25 cellular contexts compared by ENCODE assay signal in genomic region chr1:246262281-246262680, GRCh38.
DNase-seq lines count a peak whose midpoint lies in the region; ATAC-seq, FAIRE-seq and TF ChIP-seq lines count a peak whose summit lies in the region.
"Had no signal": no experiment of that assay in that cellular context is flagged by ENCODE, and none has a peak within 500 bp of the region (broad histone marks: within the 10 kb centered on the region; RNA-seq: fewer than 3 reads in every experiment).

No MANE protein-coding gene starts in this region.

- H3K9me3 ChIP-seq in mammary epithelial cell (replicated peaks; ENCODE audit: insufficient read depth, low read length): peaks cover 2% of the 10 kb centered on the region
- peaks cover 4% of the 10 kb centered on the region for H3K9me3 ChIP-seq in hepatocyte (ENCODE audit: low read depth)

- WGBS in mammary epithelial cell (ENCODE audit: low coverage, missing lambda C conversion rate): 77% methylated on average over 6 of the region's 6 CpGs
- 80% methylated on average over 6 of the region's 6 CpGs for WGBS in hepatocyte (ENCODE audit: low lambda C conversion rate, missing lambda C conversion rate)

- no peaks in the 10 kb centered on the region for H4K20me1 ChIP-seq in mammary epithelial cell (ENCODE audit: insufficient read depth, low read length)
- H4K20me1 ChIP-seq in hepatocyte (ENCODE audit: insufficient read depth, poor library complexity, severe bottlenecking): no peaks in the 10 kb centered on the region

- H3K4me1 ChIP-seq in mammary epithelial cell (ENCODE audit: insufficient read depth, low read length) (no peaks in the 10 kb centered on the region), hepatocyte (ENCODE audit: insufficient read depth) (no peaks in the 10 kb centered on the region)

- H3K9me2 ChIP-seq in hepatocyte (replicated peaks; ENCODE audit: insufficient read depth): no peaks in the 10 kb centered on the region

- no peaks in the 10 kb centered on the region for H3K79me2 ChIP-seq in mammary epithelial cell (ENCODE audit: insufficient read depth, low read length)
- no peaks in the 10 kb centered on the region for H3K79me2 ChIP-seq in hepatocyte

- H2AFZ ChIP-seq in mammary epithelial cell (ENCODE audit: low read depth, low read length): no peak overlapping the region
- no peak overlapping the region for H2AFZ ChIP-seq in hepatocyte

- BruUV-seq in mammary epithelial cell (replicated peaks; lab: Mats Ljungman, UMichigan): no TSS peak
- BruUV-seq in MCF 10A (replicated peaks; lab: Mats Ljungman, UMichigan): no TSS peak

- H3K36me3 Mint-ChIP-seq in MCF 10A (ENCODE audit: insufficient read depth, unreplicated experiment): peaks cover 6% of the 10 kb centered on the region

- intact Hi-C loops in mammary epithelial cell (cut with micrococcal nuclease): no loop called here
- intact Hi-C loops in MCF 10A (cut with micrococcal nuclease): no loop called here

- H3K4me3 Mint-ChIP-seq in MCF 10A (ENCODE audit: unreplicated experiment): no peak overlapping the region

- H3K27ac ChIP-seq in mammary epithelial cell (ENCODE audit: insufficient read depth, low read depth, low read length) (no peak overlapping the region), hepatocyte (peak overlapping the region; percentile 15)

- POLR2A ChIA-PET in MCF 10A (lab: Yijun Ruan, JAX): interaction anchor here (0.7 kb wide), 1 partner anchor 141 kb away, joined by 4 read pairs; no protein-coding TSS in a partner anchor

- H3K9ac ChIP-seq in mammary epithelial cell (ENCODE audit: insufficient read depth, low read length): no peak overlapping the region

- no peaks in the 10 kb centered on the region for H3K27me3 Mint-ChIP-seq in MCF 10A (ENCODE audit: insufficient read depth, unreplicated experiment)

- H3K9me3 Mint-ChIP-seq in MCF 10A (ENCODE audit: unreplicated experiment): peaks cover 13% of the 10 kb centered on the region

- FAIRE-seq in bronchial epithelial cell (lab: Jason Lieb, UNC) (no peak), urothelium cell line (lab: Jason Lieb, UNC) (no peak)
- FAIRE-seq: GM18507, HTR-8/SVneo had no signal

- H3K4me1 Mint-ChIP-seq in MCF 10A (ENCODE audit: insufficient read depth, unreplicated experiment): no peaks in the 10 kb centered on the region

- H3K27ac Mint-ChIP-seq in MCF 10A (ENCODE audit: low read depth, unreplicated experiment): no peak overlapping the region

- no peak for TF ChIP-seq CTCF in mammary epithelial cell (conservative IDR thresholded peaks at IDR 0.05 in 1 of 2, IDR thresholded peaks at IDR 0.05 in 1 of 2; ENCODE audit: extremely low read depth in 1 of 2, insufficient read depth in 1 of 2, low read depth in 1 of 2, low read length in 2 of 2)
- no peak for TF ChIP-seq CTCF in MCF 10A (IDR thresholded peaks at IDR 0.05; ENCODE audit: unreplicated experiment)
- TF ChIP-seq CTCF in bronchial epithelial cell (IDR thresholded peaks at IDR 0.05; ENCODE audit: insufficient read depth, low read length, severe bottlenecking): no peak
- TF ChIP-seq CTCF in hepatocyte (IDR thresholded peaks at IDR 0.05; ENCODE audit: poor library complexity): no peak

- H3K4me2 ChIP-seq in mammary epithelial cell (ENCODE audit: insufficient read depth, low read depth, low read length): no peak overlapping the region
- no peak overlapping the region for H3K4me2 ChIP-seq in hepatocyte

- H3K36me3 ChIP-seq in mammary epithelial cell (ENCODE audit: insufficient read depth, low read length) (no peaks in the 10 kb centered on the region), bronchial epithelial cell (ENCODE audit: control insufficient read depth, insufficient read depth, low read length) (no peaks in the 10 kb centered on the region), hepatocyte (replicated peaks; ENCODE audit: insufficient read depth, low read depth) (no peaks in the 10 kb centered on the region)

- dilution Hi-C loops in mammary epithelial cell (cut with HindIII; ENCODE audit: low sequenced_read_pairs): no loop called here

- no peak for ATAC-seq in left lobe of liver
- ATAC-seq in GM19463 (IDR thresholded peaks at IDR 0.05; ENCODE audit: unreplicated experiment): no peak
- ATAC-seq: Panc1 had no signal

- CTCF ChIA-PET in mammary epithelial cell (lab: Charles Lee; ENCODE audit: low non-redundant PET) (interaction anchor here (0.7 kb wide), 1 partner anchor 36 kb away, joined by 5 read pairs; no protein-coding TSS in a partner anchor), MCF 10A (lab: Yijun Ruan, JAX) (interaction anchor here (0.9 to 4.7 kb wide), 7 partner anchors 13 to 1109 kb away, joined by 3 to 23 read pairs (median 3); no protein-coding TSS in a partner anchor)

- DNase-seq in mammary epithelial cell (peak; percentile 3), MCF 10A (ENCODE audit: unreplicated experiment) (no peak), bronchial epithelial cell (ENCODE audit: low read depth) (peak; percentile 59), hepatocyte (ENCODE audit: low spot score) (no peak), urothelium cell line (ENCODE audit: low spot score) (no peak), left lobe of liver (ENCODE audit: low spot score) (no peak)
- DNase-seq: Calu3; DMS153; DND-41; GOT3; HCEC 1CT; KG1; MV-4-11; NCI-H1105; NCI-H1436 treated with DMSO at 0.1 percent for 48 hours; NCI-H187 treated with DMSO at 0.1 percent for 48 hours; NCI-H2107; NCI-H524; NCI-H748 treated with DMSO at 0.1 percent for 48 hours; NK-92 treated with Interleukin-12 subunit alpha and Interleukin-12 subunit beta, amount 100 ng/mL, for 24 hours; SHP77 treated with DMSO at 0.1 percent for 48 hours had no signal

- H3K4me3 ChIP-seq in mammary epithelial cell (replicated peaks in 1 of 3; ENCODE audit: insufficient read depth in 1 of 3, low read depth in 2 of 3, low read length in 3 of 3) (no peak overlapping the region), bronchial epithelial cell (ENCODE audit: low read depth, low read length) (no peak overlapping the region), hepatocyte (no peak overlapping the region)

- in situ Hi-C loops in mammary epithelial cell (cut with MboI; ENCODE audit: low sequenced_read_pairs in 2 of 2): no loop called here

- no peaks in the 10 kb centered on the region for H3K27me3 ChIP-seq in mammary epithelial cell (ENCODE audit: insufficient read depth, low read length)
- H3K27me3 ChIP-seq in bronchial epithelial cell (ENCODE audit: control insufficient read depth, insufficient read depth, low read length): no peaks in the 10 kb centered on the region
- no peaks in the 10 kb centered on the region for H3K27me3 ChIP-seq in hepatocyte

Comparison
In these comparisons a context has a peak if more than half of its experiments do, and no peak if none do; other contexts are left out.
1. DNase-seq: peak in mammary epithelial cell (single experiment) and bronchial epithelial cell (single experiment); none in MCF 10A (single experiment), hepatocyte (single experiment), urothelium cell line (single experiment) and left lobe of liver (single experiment).